Comparison of ENCODE assay signal across 15 cellular contexts in the genomic region with DNA sequence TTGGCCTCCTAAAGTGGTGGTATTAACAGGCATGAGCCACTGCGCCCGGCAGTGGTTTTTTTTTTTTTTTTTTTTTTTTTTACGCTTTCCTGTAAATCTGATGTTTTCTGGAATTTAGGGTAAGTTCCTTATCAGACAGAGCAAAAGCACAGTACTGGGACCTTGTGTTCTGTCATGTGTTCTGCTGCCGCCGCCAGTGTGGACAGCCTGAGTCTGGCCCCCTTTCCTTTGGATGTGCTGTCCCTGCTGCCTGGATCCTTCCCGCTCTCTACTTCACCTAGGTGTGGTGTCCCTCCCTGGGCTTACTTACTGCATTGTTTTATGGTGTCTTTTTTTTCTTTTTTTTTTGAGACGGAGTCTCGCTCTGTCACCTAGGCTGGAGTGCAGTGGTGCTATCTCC. TPM values are rescaled to one million over a fixed set of nuclear protein-coding genes. Genes with fewer than 3 reads are reported as not detected.
DNase-seq lines count a peak whose midpoint lies in the region; TF ChIP-seq lines count a peak whose summit lies in the region.
"Had no signal": no experiment of that assay in that cellular context is flagged by ENCODE, and none has a peak within 500 bp of the region (broad histone marks: within the 10 kb centered on the region; RNA-seq: fewer than 3 reads in every experiment).

No MANE protein-coding gene starts in this region.

- H3K27ac ChIP-seq in H9 (ENCODE audit: insufficient read length, low read depth, low read length), result no peak overlapping the region
- no peak overlapping the region for H3K27ac ChIP-seq in endodermal cell (ENCODE audit: low read depth, low read length)
- H3K27ac ChIP-seq in testis, result no peak overlapping the region
- H3K27ac ChIP-seq: A549, C4-2B had no signal

- H3K9me2 ChIP-seq in Loucy (replicated peaks; ENCODE audit: low read depth, low read length), result no peaks in the 10 kb centered on the region

- no peak for TF ChIP-seq CTCF in H9 (conservative IDR thresholded peaks at IDR 0.05)
- no peak for TF ChIP-seq CTCF in Loucy (conservative IDR thresholded peaks at IDR 0.05; ENCODE audit: low read length)
- no peak for TF ChIP-seq CTCF in endodermal cell (conservative IDR thresholded peaks at IDR 0.05)
- no peak for TF ChIP-seq CTCF in testis (IDR thresholded peaks at IDR 0.05)

- H3K9ac ChIP-seq in H9 (ENCODE audit: extremely low read depth, insufficient read length, low read length), result no peak overlapping the region
- H3K9ac ChIP-seq in Loucy (ENCODE audit: low read depth, low read length, poor library complexity, severe bottlenecking), result no peak overlapping the region
- H3K9ac ChIP-seq in endodermal cell (ENCODE audit: extremely low read depth, low read length, poor library complexity, severe bottlenecking), result no peak overlapping the region

- no peak overlapping the region for H3K18ac ChIP-seq in H9 (ENCODE audit: insufficient read length, low read depth, low read length)

- no peak overlapping the region for H2BK15ac ChIP-seq in H9 (ENCODE audit: low read depth, low read length)

- H3K36me3 ChIP-seq in Loucy (ENCODE audit: insufficient read depth, low read length) (peaks cover 7% of the 10 kb centered on the region; the same call in 1 of the 2 replicates), endodermal cell (ENCODE audit: control insufficient read depth, insufficient read depth, low read length) (peaks cover 51% of the 10 kb centered on the region), testis (ENCODE audit: low read depth, missing control alignments) (no peaks in the 10 kb centered on the region)
- H3K36me3 ChIP-seq: HAP-1 had no signal

- peaks cover 44 to 96% (median 66%) of the 10 kb centered on the region in 3 experiments; a peak in 6 of 7 replicates for H3K36me3 Mint-ChIP-seq in H9 (ENCODE audit: insufficient read depth in 1 of 3, low read depth in 3 of 3)
- peaks cover 41% of the 10 kb centered on the region for H3K36me3 Mint-ChIP-seq in endodermal cell (ENCODE audit: low read depth)
- H3K36me3 Mint-ChIP-seq: CD4-positive, alpha-beta memory T cell had no signal

- no peak overlapping the region for H2BK120ac ChIP-seq in H9 (ENCODE audit: low read depth, low read length, poor library complexity, severe bottlenecking)

- no peak overlapping the region for H3K56ac ChIP-seq in H9 (ENCODE audit: insufficient read length, low read depth, low read length)

- H2BK20ac ChIP-seq in H9 (ENCODE audit: low read depth, low read length, poor library complexity, severe bottlenecking), result no peak overlapping the region

- H3T11ph ChIP-seq in H9 (ENCODE audit: low read length), result no peak overlapping the region

- H3K14ac ChIP-seq in H9 (ENCODE audit: insufficient read depth, low read length), result no peak overlapping the region

- H4K91ac ChIP-seq in H9 (ENCODE audit: insufficient read length, low read depth, low read length), result no peak overlapping the region

- H3K27me3 ChIP-seq in H9 (ENCODE audit: insufficient read depth, low read length) (no peaks in the 10 kb centered on the region), Loucy (ENCODE audit: insufficient read depth, low read length, poor library complexity, severe bottlenecking) (no peaks in the 10 kb centered on the region), endodermal cell (ENCODE audit: control insufficient read depth, insufficient read depth, low read length, poor library complexity, severe bottlenecking) (no peaks in the 10 kb centered on the region), testis (no peaks in the 10 kb centered on the region)

- H3K4me3 Mint-ChIP-seq in H9, result peak overlapping the region in 1 of 2 experiments; percentile 72; a peak in 1 of 5 replicates
- H3K4me3 Mint-ChIP-seq in endodermal cell, result no peak overlapping the region
- H3K4me3 Mint-ChIP-seq: CD4-positive, alpha-beta memory T cell had no signal

- intact Hi-C loops in testis (cut with DNase I; ENCODE audit: low total_unique reads), result no loop called here

- H3K9me3 ChIP-seq in H9 (ENCODE audit: control insufficient read depth, low read depth, low read length) (no peaks in the 10 kb centered on the region), Loucy (ENCODE audit: insufficient read depth, low read depth, low read length) (no peaks in the 10 kb centered on the region), endodermal cell (ENCODE audit: control insufficient read depth, low read length) (no peaks in the 10 kb centered on the region), testis (no peaks in the 10 kb centered on the region)
- H3K9me3 ChIP-seq: A549, HAP-1 had no signal

- no peak overlapping the region for H3K23ac ChIP-seq in H9 (ENCODE audit: insufficient read length, low read depth, low read length)

- H4K5ac ChIP-seq in H9 (ENCODE audit: insufficient read length, low read depth, low read length), result no peak overlapping the region

- DNase-seq in H9, result no peak
- DNase-seq in endodermal cell, result no peak
- DNase-seq in testis, result peak; percentile 77
- DNase-seq in NCI-H187 (lab: John Stamatoyannopoulos, UW), result no peak
- no peak for DNase-seq in NCI-H2107 (lab: John Stamatoyannopoulos, UW)
- no peak for DNase-seq in KG1 (lab: John Stamatoyannopoulos, UW)
- DNase-seq: AML-193; CD4-positive, alpha-beta memory T cell; DMS153; DMS79; GDM1 had no signal

- H3K23me2 ChIP-seq in H9 (ENCODE audit: insufficient read length, low read depth, low read length, poor library complexity, severe bottlenecking), result no peaks in the 10 kb centered on the region

- no peak overlapping the region for H3K4ac ChIP-seq in H9 (ENCODE audit: low read depth, low read length)

- H3K79me2 ChIP-seq in H9 (ENCODE audit: insufficient read depth, low read length) (peaks cover 83% of the 10 kb centered on the region), Loucy (ENCODE audit: insufficient read depth, low read length) (peaks cover 100% of the 10 kb centered on the region)

- H3K4me1 Mint-ChIP-seq in H9 (peaks cover 78 to 91% of the 10 kb centered on the region in 2 experiments), endodermal cell (peaks cover 56% of the 10 kb centered on the region)

- H3K27me3 Mint-ChIP-seq in H9 (ENCODE audit: low read depth) (no peaks in the 10 kb centered on the region; the same call in 1 of the 2 replicates), endodermal cell (ENCODE audit: insufficient read depth) (no peaks in the 10 kb centered on the region)
- H3K27me3 Mint-ChIP-seq: CD4-positive, alpha-beta memory T cell had no signal

- no peak overlapping the region for H3K4me2 ChIP-seq in H9 (ENCODE audit: insufficient read depth, insufficient read length, low read length)
- H3K4me2 ChIP-seq in Loucy (ENCODE audit: low read depth, low read length, poor library complexity, severe bottlenecking), result peak overlapping the region; percentile 67
- H3K4me2 ChIP-seq: A549 had no signal

- H2BK5ac ChIP-seq in H9 (ENCODE audit: insufficient read length, low read length), result no peak overlapping the region

- H2AFZ ChIP-seq in H9 (ENCODE audit: low read length) (no peak overlapping the region), Loucy (ENCODE audit: low read length) (no peak overlapping the region)

- H2BK12ac ChIP-seq in H9 (ENCODE audit: insufficient read length, low read depth, low read length), result no peak overlapping the region

- H4K8ac ChIP-seq in H9 (replicated peaks; ENCODE audit: insufficient read length, low read depth, low read length), result no peak overlapping the region

- no peak overlapping the region for H2AK5ac ChIP-seq in H9 (ENCODE audit: insufficient read length, low read length)

- whole genome bisulfite sequencing in H9 (ENCODE audit: extremely low coverage, insufficient read length, low lambda C conversion rate), result no CpG with 5 or more reads among the region's 8 CpGs
- 96 to 100% methylated on average over 3 to 8 of the region's 8 CpGs for WGBS in endodermal cell (ENCODE audit: insufficient coverage in 1 of 2, insufficient read length in 1 of 2), 2 experiments
- 54 to 73% methylated on average over 6 to 8 of the region's 8 CpGs for WGBS in testis, 2 donors

- no peaks in the 10 kb centered on the region for H3K79me1 ChIP-seq in H9 (ENCODE audit: insufficient read depth, low read depth, low read length, poor library complexity, severe bottlenecking)

- no peak for TF ChIP-seq POLR2A in testis (IDR thresholded peaks at IDR 0.05)

- no peak overlapping the region for H3K4me3 ChIP-seq in Loucy (ENCODE audit: low read length, poor library complexity, severe bottlenecking)
- no peak overlapping the region for H3K4me3 ChIP-seq in endodermal cell (ENCODE audit: low read length)
- no peak overlapping the region for H3K4me3 ChIP-seq in testis
- H3K4me3 ChIP-seq: A549, HAP-1 had no signal

- peaks cover 2% of the 10 kb centered on the region for H4K20me1 ChIP-seq in H9 (ENCODE audit: control insufficient read depth, insufficient read depth, insufficient read length)
- H4K20me1 ChIP-seq in Loucy (ENCODE audit: insufficient read depth, low read length, poor library complexity, severe bottlenecking), result peaks cover 79% of the 10 kb centered on the region

- H3F3A ChIP-seq in Loucy (ENCODE audit: low read depth), result peaks cover 9% of the 10 kb centered on the region; the same call in 1 of the 2 replicates

- peak overlapping the region; percentile 1 to 95 (median 27); a peak in 4 of 7 replicates for H3K27ac Mint-ChIP-seq in H9
- H3K27ac Mint-ChIP-seq in endodermal cell, result peak overlapping the region; percentile 36

- peaks cover 6% of the 10 kb centered on the region; the same call in 1 of the 2 replicates for H3K4me1 ChIP-seq in H9 (ENCODE audit: insufficient read depth, low read length)
- peaks cover 81% of the 10 kb centered on the region for H3K4me1 ChIP-seq in Loucy (ENCODE audit: insufficient read depth, low read length, poor library complexity, severe bottlenecking)
- peaks cover 22% of the 10 kb centered on the region for H3K4me1 ChIP-seq in endodermal cell (ENCODE audit: control insufficient read depth, insufficient read depth, low read length)
- H3K4me1 ChIP-seq in testis, result peaks cover 12% of the 10 kb centered on the region
- H3K4me1 ChIP-seq: HAP-1 had no signal

- H3K9me3 Mint-ChIP-seq in H9, result no peaks in the 10 kb centered on the region
- H3K9me3 Mint-ChIP-seq in endodermal cell, result no peaks in the 10 kb centered on the region
- H3K9me3 Mint-ChIP-seq: CD4-positive, alpha-beta memory T cell had no signal

RNA-seq across cellular contexts. Expression of a gene that starts 11.7 kb away (rescaled TPM):
- total RNA-seq in H9 (2021) (980 and 996 TPM in 2 replicates), endodermal cell (100 to 1,000 TPM in 1 of 2 donors, 10 to 100 TPM in 1; 82.1 to 283 TPM), testis (10 to 100 TPM; 20.6 to 22.0 TPM)
- 68.5 TPM for polyA plus RNA-seq in endodermal cell (2013, experiment 1 of 2)
- 50.5 TPM for polyA plus RNA-seq in endodermal cell (2013, experiment 2 of 2)
- 8.1 TPM for polyA plus RNA-seq in testis (ENCODE audit: insufficient read depth, low read depth, low replicate concordance)

RNA-seq across cellular contexts. Expression of a gene that starts 30.6 kb away (rescaled TPM):
- total RNA-seq in H9 (2021), result 65.0 and 66.1 TPM in 2 replicates
- 10 to 100 TPM; 21.2 to 49.2 TPM for total RNA-seq in endodermal cell
- 43.4 TPM for polyA plus RNA-seq in endodermal cell (2013, experiment 1 of 2)
- polyA plus RNA-seq in endodermal cell (2013, experiment 2 of 2), result 41.9 TPM
- 10 to 100 TPM; 18.0 to 21.8 TPM for total RNA-seq in testis
- 26.0 TPM for polyA plus RNA-seq in testis (ENCODE audit: insufficient read depth, low read depth, low replicate concordance)

RNA-seq across cellular contexts. Expression of a gene that starts 45.9 kb away (rescaled TPM):
- total RNA-seq in H9 (2021) (286 and 289 TPM in 2 replicates), endodermal cell (100 to 1,000 TPM; 180 to 265 TPM), testis (100 to 1,000 TPM; 127 to 134 TPM)
- polyA plus RNA-seq in endodermal cell (2013, experiment 1 of 2), result 153 TPM
- 143 TPM for polyA plus RNA-seq in endodermal cell (2013, experiment 2 of 2)
- polyA plus RNA-seq in testis (ENCODE audit: insufficient read depth, low read depth, low replicate concordance), result 114 TPM
